In the genomic region with DNA sequence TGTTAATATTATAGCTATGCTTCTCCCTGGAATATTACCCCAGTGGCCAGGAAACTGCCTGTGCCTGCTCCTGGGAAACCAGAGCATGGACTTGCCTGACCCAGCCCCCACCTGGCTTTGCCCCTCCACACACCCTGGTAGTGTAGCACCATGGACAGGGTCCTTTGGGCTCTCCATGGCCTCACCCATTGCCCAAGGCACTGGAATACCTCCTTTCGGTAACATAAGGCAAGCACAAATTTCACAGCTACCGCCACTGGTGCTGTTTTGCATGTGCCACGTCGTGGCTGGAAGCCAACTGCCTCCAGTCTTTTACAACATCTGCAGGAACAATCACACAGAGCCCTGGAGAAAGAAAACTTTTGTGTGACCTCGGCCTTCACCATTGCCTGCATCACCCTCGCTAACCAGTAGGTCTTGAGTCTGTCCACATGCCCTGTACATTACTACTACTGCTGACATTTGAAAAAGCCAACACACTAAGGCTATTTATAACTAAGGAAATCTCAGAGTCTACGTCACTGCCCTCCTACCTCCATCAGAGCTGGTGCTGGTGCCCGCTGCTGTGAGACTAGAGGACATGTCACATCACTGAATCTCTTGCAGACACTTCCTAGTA, we compare ENCODE assay signal across 1 cellular context.
TF ChIP-seq lines count a peak whose summit lies in the region.

No MANE protein-coding gene starts in this region.

TF ChIP-seq in HEK293, 187 proteins besides CTCF, POLR2A, EP300 and RAD21 (continued from another document):
- TF ChIP-seq, protein P1, sequence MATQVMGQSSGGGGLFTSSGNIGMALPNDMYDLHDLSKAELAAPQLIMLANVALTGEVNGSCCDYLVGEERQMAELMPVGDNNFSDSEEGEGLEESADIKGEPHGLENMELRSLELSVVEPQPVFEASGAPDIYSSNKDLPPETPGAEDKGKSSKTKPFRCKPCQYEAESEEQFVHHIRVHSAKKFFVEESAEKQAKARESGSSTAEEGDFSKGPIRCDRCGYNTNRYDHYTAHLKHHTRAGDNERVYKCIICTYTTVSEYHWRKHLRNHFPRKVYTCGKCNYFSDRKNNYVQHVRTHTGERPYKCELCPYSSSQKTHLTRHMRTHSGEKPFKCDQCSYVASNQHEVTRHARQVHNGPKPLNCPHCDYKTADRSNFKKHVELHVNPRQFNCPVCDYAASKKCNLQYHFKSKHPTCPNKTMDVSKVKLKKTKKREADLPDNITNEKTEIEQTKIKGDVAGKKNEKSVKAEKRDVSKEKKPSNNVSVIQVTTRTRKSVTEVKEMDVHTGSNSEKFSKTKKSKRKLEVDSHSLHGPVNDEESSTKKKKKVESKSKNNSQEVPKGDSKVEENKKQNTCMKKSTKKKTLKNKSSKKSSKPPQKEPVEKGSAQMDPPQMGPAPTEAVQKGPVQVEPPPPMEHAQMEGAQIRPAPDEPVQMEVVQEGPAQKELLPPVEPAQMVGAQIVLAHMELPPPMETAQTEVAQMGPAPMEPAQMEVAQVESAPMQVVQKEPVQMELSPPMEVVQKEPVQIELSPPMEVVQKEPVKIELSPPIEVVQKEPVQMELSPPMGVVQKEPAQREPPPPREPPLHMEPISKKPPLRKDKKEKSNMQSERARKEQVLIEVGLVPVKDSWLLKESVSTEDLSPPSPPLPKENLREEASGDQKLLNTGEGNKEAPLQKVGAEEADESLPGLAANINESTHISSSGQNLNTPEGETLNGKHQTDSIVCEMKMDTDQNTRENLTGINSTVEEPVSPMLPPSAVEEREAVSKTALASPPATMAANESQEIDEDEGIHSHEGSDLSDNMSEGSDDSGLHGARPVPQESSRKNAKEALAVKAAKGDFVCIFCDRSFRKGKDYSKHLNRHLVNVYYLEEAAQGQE (tag by site-specific recombination; IDR thresholded peaks at IDR 0.05) = peak; percentile 90
- TF ChIP-seq, protein P2, sequence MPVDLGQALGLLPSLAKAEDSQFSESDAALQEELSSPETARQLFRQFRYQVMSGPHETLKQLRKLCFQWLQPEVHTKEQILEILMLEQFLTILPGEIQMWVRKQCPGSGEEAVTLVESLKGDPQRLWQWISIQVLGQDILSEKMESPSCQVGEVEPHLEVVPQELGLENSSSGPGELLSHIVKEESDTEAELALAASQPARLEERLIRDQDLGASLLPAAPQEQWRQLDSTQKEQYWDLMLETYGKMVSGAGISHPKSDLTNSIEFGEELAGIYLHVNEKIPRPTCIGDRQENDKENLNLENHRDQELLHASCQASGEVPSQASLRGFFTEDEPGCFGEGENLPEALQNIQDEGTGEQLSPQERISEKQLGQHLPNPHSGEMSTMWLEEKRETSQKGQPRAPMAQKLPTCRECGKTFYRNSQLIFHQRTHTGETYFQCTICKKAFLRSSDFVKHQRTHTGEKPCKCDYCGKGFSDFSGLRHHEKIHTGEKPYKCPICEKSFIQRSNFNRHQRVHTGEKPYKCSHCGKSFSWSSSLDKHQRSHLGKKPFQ (tag by site-specific recombination; IDR thresholded peaks at IDR 0.05) = no peak
- no peak for TF ChIP-seq ZNF747 (tag by site-specific recombination; IDR thresholded peaks at IDR 0.05)
